ENCODE assay signal across 8 cellular contexts in genomic region chr1:9428601-9429368, GRCh38.
A peak's percentile ranks its signal among the peaks of the same experiment; 100 is the strongest.
DNase-seq lines count a peak whose midpoint lies in the region; ATAC-seq and TF ChIP-seq lines count a peak whose summit lies in the region.

No MANE protein-coding gene starts in this region.

- H3K27me3 ChIP-seq in CD4-positive, alpha-beta T cell (ENCODE audit: control insufficient read depth, insufficient read depth, low read length), result no peaks in the 10 kb centered on the region
- H3K27me3 ChIP-seq in duodenal mucosa (ENCODE audit: control insufficient read depth in 1 of 2, insufficient read depth in 2 of 2, low read length in 2 of 2) (no peaks in the 10 kb centered on the region), right lobe of liver (no peaks in the 10 kb centered on the region)

- H3K9me3 ChIP-seq in CD4-positive, alpha-beta T cell (ENCODE audit: control insufficient read depth, low read length), result no peaks in the 10 kb centered on the region
- no peaks in the 10 kb centered on the region for H3K9me3 ChIP-seq in duodenal mucosa (ENCODE audit: control insufficient read depth in 1 of 2, low read length in 2 of 2)
- H3K9me3 ChIP-seq in right lobe of liver, result no peaks in the 10 kb centered on the region

- POLR2A ChIA-PET in CD4-positive, alpha-beta T cell (lab: Charles Lee), result interaction anchor here (1.0 to 2.2 kb wide), 5 partner anchors 11 to 195 kb away, joined by 3 to 7 read pairs (median 4); no protein-coding TSS in a partner anchor
- POLR2A ChIA-PET in activated CD4-positive, alpha-beta memory T cell treated with anti-CD3 and anti-CD28 coated beads, Interleukin-2, amount 10 ng/mL, durations not matched to agents 7 days and 5 days (lab: Charles Lee), result interaction anchor here (0.7 to 2.2 kb wide), 5 partner anchors 10 to 153 kb away, joined by 3 to 11 read pairs (median 4); no protein-coding TSS in a partner anchor

- no peaks in the 10 kb centered on the region for H3K9me3 Mint-ChIP-seq in CD4-positive, alpha-beta T cell
- no peaks in the 10 kb centered on the region for H3K9me3 Mint-ChIP-seq in activated CD4-positive, alpha-beta memory T cell treated with anti-CD3 and anti-CD28 coated beads, Interleukin-2, amount 10 ng/mL, durations not matched to agents 7 days and 5 days

- peak; percentile 74 for TF ChIP-seq POLR2A in right lobe of liver (IDR thresholded peaks at IDR 0.05)

- intact Hi-C loops in CD4-positive, alpha-beta T cell (cut with DNase I, micrococcal nuclease), result loop anchor here in 1 of 2 experiments (5.0 kb wide), 2 partner anchors 196 to 301 kb away; partner anchors contain the start of genes GPR157 and H6PD
- intact Hi-C loops in right lobe of liver (cut with DNase I), result no loop called here

- ATAC-seq in CD4-positive, alpha-beta T cell (ENCODE audit: poor library complexity), result peak; percentile 72
- ATAC-seq in GM19452 (IDR thresholded peaks at IDR 0.05; ENCODE audit: unreplicated experiment) (peak; percentile 62), right lobe of liver (peak; percentile 93 to 97 (median 96))

- peak overlapping the region; percentile 59 to 82 for H3K9ac ChIP-seq in duodenal mucosa (ENCODE audit: low read depth in 1 of 2, low read length in 2 of 2)

- H3K36me3 ChIP-seq in duodenal mucosa (ENCODE audit: control insufficient read depth in 1 of 2, insufficient read depth in 2 of 2, low read length in 2 of 2), result no peaks in the 10 kb centered on the region
- H3K36me3 ChIP-seq in right lobe of liver, result no peaks in the 10 kb centered on the region

- TF ChIP-seq CTCF in CD4-positive, alpha-beta T cell (IDR thresholded peaks at IDR 0.05), result no peak
- peak in 3 of 4 donors; percentile 17 to 47 (median 38) for TF ChIP-seq CTCF in right lobe of liver (IDR thresholded peaks at IDR 0.05)

- H3K27me3 Mint-ChIP-seq in CD4-positive, alpha-beta T cell, result no peaks in the 10 kb centered on the region
- H3K27me3 Mint-ChIP-seq in activated CD4-positive, alpha-beta memory T cell treated with anti-CD3 and anti-CD28 coated beads, Interleukin-2, amount 10 ng/mL, durations not matched to agents 7 days and 5 days, result peaks cover 15% of the 10 kb centered on the region

- DNase-seq in CD4-positive, alpha-beta T cell, result peak; percentile 99 to 100 (median 99)
- DNase-seq in HK-2 (ENCODE audit: unreplicated experiment), result peak; percentile 99
- DNase-seq in NCI-H82 treated with DMSO at 0.1 percent for 48 hours (lab: John Stamatoyannopoulos, UW; ENCODE audit: unreplicated experiment), result peak; percentile 96
- DNase-seq in activated CD4-positive, alpha-beta memory T cell treated with anti-CD3 and anti-CD28 coated beads, Interleukin-2, amount 10 ng/mL, durations not matched to agents 7 days and 5 days, result peak; percentile 100
- DNase-seq in right lobe of liver, result peak; percentile 98 to 99 (median 99)
- peak; percentile 99 for DNase-seq in stimulated activated CD4-positive, alpha-beta T cell treated with anti-CD3 and anti-CD28 coated beads, Interleukin-4, amount 100 ng/mL, for 24 hours

- H3K36me3 Mint-ChIP-seq in CD4-positive, alpha-beta T cell (ENCODE audit: low read depth), result peaks cover 6% of the 10 kb centered on the region
- H3K36me3 Mint-ChIP-seq in activated CD4-positive, alpha-beta memory T cell treated with anti-CD3 and anti-CD28 coated beads, Interleukin-2, amount 10 ng/mL, durations not matched to agents 7 days and 5 days (ENCODE audit: low read depth), result peaks cover 2% of the 10 kb centered on the region

- H3K27ac Mint-ChIP-seq in CD4-positive, alpha-beta T cell, result peak overlapping the region; percentile 92
- H3K27ac Mint-ChIP-seq in activated CD4-positive, alpha-beta memory T cell treated with anti-CD3 and anti-CD28 coated beads, Interleukin-2, amount 10 ng/mL, durations not matched to agents 7 days and 5 days, result peak overlapping the region; percentile 85

- H3K4me3 ChIP-seq in duodenal mucosa (ENCODE audit: low read depth in 1 of 2, low read length in 2 of 2), result peak overlapping the region; percentile 74 to 87
- peak overlapping the region; percentile 41 to 60 (median 55) for H3K4me3 ChIP-seq in right lobe of liver

- peak overlapping the region; percentile 72 for H3K27ac ChIP-seq in CD4-positive, alpha-beta T cell (ENCODE audit: low read depth, low read length)
- H3K27ac ChIP-seq in duodenal mucosa (ENCODE audit: low read depth, low read length) (peak overlapping the region; percentile 53), right lobe of liver (peak overlapping the region; percentile 59 to 73 (median 73))

- peaks cover 27% of the 10 kb centered on the region in 2 donors for H3K4me1 ChIP-seq in duodenal mucosa (ENCODE audit: control insufficient read depth in 1 of 2, insufficient read depth in 2 of 2, low read length in 2 of 2)
- peaks cover 0 to 10% (median 2%) of the 10 kb centered on the region in 4 donors for H3K4me1 ChIP-seq in right lobe of liver

- CTCF ChIA-PET in CD4-positive, alpha-beta T cell (lab: Charles Lee), result interaction anchor here (1.1 to 2.4 kb wide), 5 partner anchors 22 to 782 kb away, joined by 3 to 8 read pairs (median 3); partner anchors contain the start of genes H6PD and KIF1B
- CTCF ChIA-PET in activated CD4-positive, alpha-beta memory T cell treated with anti-CD3 and anti-CD28 coated beads, Interleukin-2, amount 10 ng/mL, durations not matched to agents 7 days and 5 days (lab: Charles Lee), result interaction anchor here (1.2 to 2.0 kb wide), 3 partner anchors 11 to 27 kb away, joined by 3 to 5 read pairs (median 4); no protein-coding TSS in a partner anchor

- WGBS in right lobe of liver (ENCODE audit: insufficient coverage, low coverage, low lambda C conversion rate, missing lambda C conversion rate), result 1% methylated on average over 36 of the region's 48 CpGs

- peak overlapping the region; percentile 91 for H3K4me3 Mint-ChIP-seq in CD4-positive, alpha-beta T cell
- peak overlapping the region; percentile 93 for H3K4me3 Mint-ChIP-seq in activated CD4-positive, alpha-beta memory T cell treated with anti-CD3 and anti-CD28 coated beads, Interleukin-2, amount 10 ng/mL, durations not matched to agents 7 days and 5 days

- peaks cover 56% of the 10 kb centered on the region for H3K4me1 Mint-ChIP-seq in CD4-positive, alpha-beta T cell (ENCODE audit: low read depth)
- H3K4me1 Mint-ChIP-seq in activated CD4-positive, alpha-beta memory T cell treated with anti-CD3 and anti-CD28 coated beads, Interleukin-2, amount 10 ng/mL, durations not matched to agents 7 days and 5 days, result peaks cover 51% of the 10 kb centered on the region

Comparison
In these comparisons a context has a peak if more than half of its experiments do, and no peak if none do; other contexts are left out.
1. Peak in every context shown above with its lines: DNase-seq, ATAC-seq, H3K4me3 ChIP-seq and H3K27ac ChIP-seq.